8 cellular contexts compared by ENCODE assay signal in the genomic region with DNA sequence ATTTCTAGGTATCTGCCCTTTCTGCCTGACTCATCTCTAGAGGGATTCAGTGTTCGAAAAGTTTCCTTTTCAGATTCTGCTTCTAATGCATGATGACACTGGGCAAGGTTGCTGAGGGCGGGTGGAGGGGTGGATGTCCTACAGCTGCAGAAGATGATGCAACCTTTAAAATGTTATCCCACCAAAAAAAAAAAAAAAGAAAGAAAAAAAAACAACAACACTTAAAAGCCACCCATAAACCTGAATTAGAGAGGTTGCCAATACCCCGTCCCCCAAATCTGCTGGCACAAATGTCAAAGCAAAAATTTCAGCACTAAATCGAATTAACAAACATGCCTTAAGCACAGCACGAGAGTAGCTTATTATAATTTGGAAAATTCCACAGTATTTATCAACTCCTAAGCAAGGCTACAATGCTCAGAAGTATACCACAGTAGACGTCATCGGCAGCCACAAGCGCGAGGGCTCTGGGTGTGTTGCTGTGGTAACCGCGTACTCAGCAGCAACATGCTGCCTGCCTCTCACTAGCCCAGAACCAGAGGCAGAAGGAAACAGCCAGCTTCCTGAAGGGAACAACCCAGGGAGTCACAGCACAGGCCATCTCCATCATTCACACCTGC.
A peak's percentile ranks its signal among the peaks of the same experiment; 100 is the strongest.
DNase-seq lines count a peak whose midpoint lies in the region; ATAC-seq, FAIRE-seq and TF ChIP-seq lines count a peak whose summit lies in the region.

No MANE protein-coding gene starts in this region.

- CTCF ChIA-PET in activated CD8-positive, alpha-beta memory T cell treated with anti-CD3 and anti-CD28 coated beads, Interleukin-2, amount 10 ng/mL, durations not matched to agents 7 days and 5 days (lab: Charles Lee): interaction anchor here (1.2 kb wide), 1 partner anchor 47 kb away, joined by 3 read pairs; no protein-coding TSS in a partner anchor

- peak overlapping the region; percentile 94 for H3K27ac Mint-ChIP-seq in activated CD8-positive, alpha-beta memory T cell treated with anti-CD3 and anti-CD28 coated beads, Interleukin-2, amount 10 ng/mL, durations not matched to agents 7 days and 5 days
- peak overlapping the region; percentile 89 for H3K27ac Mint-ChIP-seq in endothelial cell (ENCODE audit: unreplicated experiment)
- peak overlapping the region; percentile 85 to 98 for H3K27ac Mint-ChIP-seq in natural killer cell

- no peaks in the 10 kb centered on the region for H3K27me3 Mint-ChIP-seq in activated CD8-positive, alpha-beta memory T cell treated with anti-CD3 and anti-CD28 coated beads, Interleukin-2, amount 10 ng/mL, durations not matched to agents 7 days and 5 days
- peaks cover 4% of the 10 kb centered on the region for H3K27me3 Mint-ChIP-seq in endothelial cell (ENCODE audit: unreplicated experiment)
- H3K27me3 Mint-ChIP-seq in natural killer cell (ENCODE audit: low read depth in 2 of 2): peaks cover 0 to 6% of the 10 kb centered on the region in 2 donors

- H3K27ac ChIP-seq in GM23248: peak overlapping the region; percentile 100

- intact Hi-C loops in natural killer cell (cut with micrococcal nuclease): loop anchor here (1.0 to 5.0 kb wide), 4 partner anchors 44 to 206 kb away; no protein-coding TSS in a partner anchor

- H3K9me3 Mint-ChIP-seq in activated CD8-positive, alpha-beta memory T cell treated with anti-CD3 and anti-CD28 coated beads, Interleukin-2, amount 10 ng/mL, durations not matched to agents 7 days and 5 days (ENCODE audit: low read depth): no peaks in the 10 kb centered on the region
- H3K9me3 Mint-ChIP-seq in endothelial cell (ENCODE audit: unreplicated experiment) (no peaks in the 10 kb centered on the region), natural killer cell (no peaks in the 10 kb centered on the region)

- peak; percentile 78 for ATAC-seq in activated CD8-positive, alpha-beta memory T cell treated with anti-CD3 and anti-CD28 coated beads, Interleukin-2, amount 10 ng/mL, durations not matched to agents 7 days and 5 days
- ATAC-seq in natural killer cell: peak; percentile 74 to 91 (median 89)

- H3F3A ChIP-seq in GM23248 (ENCODE audit: insufficient read depth): peaks cover 25% of the 10 kb centered on the region

- no peaks in the 10 kb centered on the region for H3K27me3 ChIP-seq in GM23248 (replicated peaks; ENCODE audit: insufficient read depth)

- 1 to 4% methylated on average over 10 to 11 of the region's 11 CpGs for WGBS in GM23248 (ENCODE audit: low coverage in 1 of 2, low lambda C conversion rate in 2 of 2, missing lambda C conversion rate in 2 of 2), 2 experiments

- H3K4me2 ChIP-seq in GM23248 (ENCODE audit: unreplicated experiment): peak overlapping the region; percentile 77

- peaks cover 91% of the 10 kb centered on the region for H3K4me1 Mint-ChIP-seq in activated CD8-positive, alpha-beta memory T cell treated with anti-CD3 and anti-CD28 coated beads, Interleukin-2, amount 10 ng/mL, durations not matched to agents 7 days and 5 days
- H3K4me1 Mint-ChIP-seq in endothelial cell (ENCODE audit: unreplicated experiment) (peaks cover 17% of the 10 kb centered on the region), natural killer cell (peaks cover 53 to 67% of the 10 kb centered on the region in 2 donors)

- no peaks in the 10 kb centered on the region for H3K36me3 ChIP-seq in GM23248 (ENCODE audit: low read depth)

- peak; percentile 15 for DNase-seq in DMS79 treated with DMSO at 0.1 percent for 48 hours (lab: John Stamatoyannopoulos, UW)
- peak; percentile 94 for DNase-seq in GM23248
- DNase-seq in NCI-H1092 treated with DMSO at 0.1 percent for 48 hours (lab: John Stamatoyannopoulos, UW): peak; percentile 9
- peak; percentile 91 for DNase-seq in activated CD8-positive, alpha-beta memory T cell treated with anti-CD3 and anti-CD28 coated beads, Interleukin-2, amount 10 ng/mL, durations not matched to agents 7 days and 5 days
- DNase-seq in endothelial cell (ENCODE audit: low spot score): peak; percentile 29
- peak; percentile 73 for DNase-seq in natural killer cell
- peak; percentile 50 to 80 (median 76) for DNase-seq in stimulated activated naive CD4-positive, alpha-beta T cell (lab: John Stamatoyannopoulos, UW)
- no peak for DNase-seq in H54 (ENCODE audit: insufficient read length, low spot score)

- in situ Hi-C loops in GM23248 (cut with MboI): no loop called here

- no peak for TF ChIP-seq POLR2A in H54 (IDR thresholded peaks at IDR 0.05; ENCODE audit: low read depth, low read length)

- no peaks in the 10 kb centered on the region for H3K9me3 ChIP-seq in GM23248 (ENCODE audit: low read depth)

- peak overlapping the region; percentile 62 for H3K4me3 Mint-ChIP-seq in activated CD8-positive, alpha-beta memory T cell treated with anti-CD3 and anti-CD28 coated beads, Interleukin-2, amount 10 ng/mL, durations not matched to agents 7 days and 5 days
- no peak overlapping the region for H3K4me3 Mint-ChIP-seq in endothelial cell (ENCODE audit: unreplicated experiment)
- peak overlapping the region; percentile 60 for H3K4me3 Mint-ChIP-seq in natural killer cell

- H3K4me3 ChIP-seq in GM23248: peak overlapping the region; percentile 64

- TF ChIP-seq CTCF in endothelial cell (IDR thresholded peaks at IDR 0.05; ENCODE audit: unreplicated experiment) (no peak), natural killer cell (IDR thresholded peaks at IDR 0.05) (no peak)

- H3K9me2 ChIP-seq in GM23248 (ENCODE audit: insufficient read depth): no peaks in the 10 kb centered on the region

- FAIRE-seq in H54 (lab: Jason Lieb, UNC): no peak

- peaks cover 24% of the 10 kb centered on the region for H3K4me1 ChIP-seq in GM23248 (ENCODE audit: insufficient read depth)

- no peaks in the 10 kb centered on the region for H3K79me2 ChIP-seq in GM23248 (ENCODE audit: insufficient read depth)

- no peaks in the 10 kb centered on the region for H4K20me1 ChIP-seq in GM23248 (ENCODE audit: insufficient read depth)

- H3K36me3 Mint-ChIP-seq in activated CD8-positive, alpha-beta memory T cell treated with anti-CD3 and anti-CD28 coated beads, Interleukin-2, amount 10 ng/mL, durations not matched to agents 7 days and 5 days: peaks cover 59% of the 10 kb centered on the region
- H3K36me3 Mint-ChIP-seq in endothelial cell (ENCODE audit: low read depth, unreplicated experiment): peaks cover 5% of the 10 kb centered on the region
- H3K36me3 Mint-ChIP-seq in natural killer cell: no peaks in the 10 kb centered on the region

- H2AFZ ChIP-seq in GM23248: no peak overlapping the region

- peak overlapping the region; percentile 90 for H3K9ac ChIP-seq in GM23248
